ENCODE assay signal across 1 cellular context in the genomic region with DNA sequence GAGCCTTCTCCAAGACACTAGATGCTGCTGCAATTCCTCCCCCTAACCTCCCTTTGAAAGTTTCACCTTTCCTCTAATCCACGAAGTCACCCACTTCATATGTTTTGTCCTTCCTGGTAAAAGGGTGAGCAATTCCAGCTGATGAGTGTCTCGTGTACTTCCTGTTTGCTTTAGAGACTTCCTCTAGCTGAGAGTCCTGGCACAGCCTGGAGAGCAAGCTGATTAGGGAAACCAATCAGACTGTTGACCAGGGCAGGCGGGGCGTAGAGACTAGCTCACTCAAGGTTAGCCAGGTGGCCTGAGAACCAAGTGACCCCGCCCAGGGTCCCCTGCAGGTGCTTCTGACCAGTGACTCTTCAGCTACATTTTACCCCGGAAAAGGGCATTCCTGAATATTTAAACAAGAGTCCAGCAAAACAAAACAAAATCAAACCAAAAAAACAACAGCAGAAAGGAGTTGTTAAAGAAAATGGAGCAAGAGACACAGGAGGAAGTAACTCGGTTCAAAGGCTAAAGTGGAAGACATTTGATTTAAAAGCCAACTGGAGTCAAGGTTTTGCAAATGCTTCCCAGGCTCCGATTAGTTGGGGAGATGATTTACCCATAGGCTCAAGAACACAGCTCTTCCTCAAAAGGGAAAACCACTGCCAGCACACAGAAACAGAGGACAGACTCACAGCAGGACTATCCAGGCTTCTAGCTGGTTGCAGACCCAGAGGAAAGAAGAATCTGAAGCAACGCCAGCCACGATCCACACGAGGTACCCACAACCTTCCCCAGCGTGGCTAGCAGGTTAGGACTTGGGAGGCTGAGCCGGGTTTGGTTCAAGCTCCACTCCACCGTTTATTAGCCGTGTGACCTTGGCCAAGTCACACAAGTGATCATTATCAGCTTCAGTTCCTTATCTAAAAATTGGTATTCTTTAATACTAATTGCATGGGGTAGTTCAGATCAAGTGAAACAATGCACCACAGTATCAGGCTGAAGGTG.
TF ChIP-seq lines count a peak whose summit lies in the region.

No MANE protein-coding gene starts in this region.

TF ChIP-seq in K562, 482 proteins besides CTCF, POLR2A, EP300 and RAD21 (continued from another document and continues in another):
- no peak for TF ChIP-seq NR2C1 (IDR thresholded peaks at IDR 0.05)
- TF ChIP-seq NR2C1 (tag; IDR thresholded peaks at IDR 0.05) = no peak
- TF ChIP-seq TSC22D4 (tag; IDR thresholded peaks at IDR 0.05) = no peak
- TF ChIP-seq MNT (conservative IDR thresholded peaks at IDR 0.05) = 0 out of 4 replicates have a peak, but pooled peaks of 1 of the 2 experiments have one; percentile 29
- no peak for TF ChIP-seq XRCC3 (IDR thresholded peaks at IDR 0.05)
- no peak for TF ChIP-seq E2F3 (CRISPR knock-in tag; IDR thresholded peaks at IDR 0.05)
- TF ChIP-seq, protein P1, sequence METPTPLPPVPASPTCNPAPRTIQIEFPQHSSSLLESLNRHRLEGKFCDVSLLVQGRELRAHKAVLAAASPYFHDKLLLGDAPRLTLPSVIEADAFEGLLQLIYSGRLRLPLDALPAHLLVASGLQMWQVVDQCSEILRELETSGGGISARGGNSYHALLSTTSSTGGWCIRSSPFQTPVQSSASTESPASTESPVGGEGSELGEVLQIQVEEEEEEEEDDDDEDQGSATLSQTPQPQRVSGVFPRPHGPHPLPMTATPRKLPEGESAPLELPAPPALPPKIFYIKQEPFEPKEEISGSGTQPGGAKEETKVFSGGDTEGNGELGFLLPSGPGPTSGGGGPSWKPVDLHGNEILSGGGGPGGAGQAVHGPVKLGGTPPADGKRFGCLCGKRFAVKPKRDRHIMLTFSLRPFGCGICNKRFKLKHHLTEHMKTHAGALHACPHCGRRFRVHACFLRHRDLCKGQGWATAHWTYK (CRISPR knock-in tag; IDR thresholded peaks at IDR 0.05) = no peak
- TF ChIP-seq ZNF134 (CRISPR knock-in tag; conservative IDR thresholded peaks at IDR 0.05) = no peak
- TF ChIP-seq RBM39 (optimal IDR thresholded peaks at IDR 0.05; ENCODE audit: low read depth, low read length) = no peak
- no peak for TF ChIP-seq TCF15 (CRISPR knock-in tag; IDR thresholded peaks at IDR 0.05)
- TF ChIP-seq MEF2A (IDR thresholded peaks at IDR 0.05; ENCODE audit: control insufficient read depth, low read depth, low read length) = no peak
- no peak for TF ChIP-seq ZNF282 (CRISPR knock-in tag; IDR thresholded peaks at IDR 0.05)
- TF ChIP-seq C11orf30 (IDR thresholded peaks at IDR 0.05; ENCODE audit: low read depth) = no peak
- no peak for TF ChIP-seq HLTF (IDR thresholded peaks at IDR 0.05)
- TF ChIP-seq RBM34 (IDR thresholded peaks at IDR 0.05; ENCODE audit: borderline replicate concordance, insufficient read depth, low read length) = no peak
- no peak for TF ChIP-seq PREB (CRISPR knock-in tag; IDR thresholded peaks at IDR 0.05)
- TF ChIP-seq NONO (IDR thresholded peaks at IDR 0.05; ENCODE audit: low read depth in 2 of 2, low read length in 1 of 2) = no peak
- TF ChIP-seq, protein P2, sequence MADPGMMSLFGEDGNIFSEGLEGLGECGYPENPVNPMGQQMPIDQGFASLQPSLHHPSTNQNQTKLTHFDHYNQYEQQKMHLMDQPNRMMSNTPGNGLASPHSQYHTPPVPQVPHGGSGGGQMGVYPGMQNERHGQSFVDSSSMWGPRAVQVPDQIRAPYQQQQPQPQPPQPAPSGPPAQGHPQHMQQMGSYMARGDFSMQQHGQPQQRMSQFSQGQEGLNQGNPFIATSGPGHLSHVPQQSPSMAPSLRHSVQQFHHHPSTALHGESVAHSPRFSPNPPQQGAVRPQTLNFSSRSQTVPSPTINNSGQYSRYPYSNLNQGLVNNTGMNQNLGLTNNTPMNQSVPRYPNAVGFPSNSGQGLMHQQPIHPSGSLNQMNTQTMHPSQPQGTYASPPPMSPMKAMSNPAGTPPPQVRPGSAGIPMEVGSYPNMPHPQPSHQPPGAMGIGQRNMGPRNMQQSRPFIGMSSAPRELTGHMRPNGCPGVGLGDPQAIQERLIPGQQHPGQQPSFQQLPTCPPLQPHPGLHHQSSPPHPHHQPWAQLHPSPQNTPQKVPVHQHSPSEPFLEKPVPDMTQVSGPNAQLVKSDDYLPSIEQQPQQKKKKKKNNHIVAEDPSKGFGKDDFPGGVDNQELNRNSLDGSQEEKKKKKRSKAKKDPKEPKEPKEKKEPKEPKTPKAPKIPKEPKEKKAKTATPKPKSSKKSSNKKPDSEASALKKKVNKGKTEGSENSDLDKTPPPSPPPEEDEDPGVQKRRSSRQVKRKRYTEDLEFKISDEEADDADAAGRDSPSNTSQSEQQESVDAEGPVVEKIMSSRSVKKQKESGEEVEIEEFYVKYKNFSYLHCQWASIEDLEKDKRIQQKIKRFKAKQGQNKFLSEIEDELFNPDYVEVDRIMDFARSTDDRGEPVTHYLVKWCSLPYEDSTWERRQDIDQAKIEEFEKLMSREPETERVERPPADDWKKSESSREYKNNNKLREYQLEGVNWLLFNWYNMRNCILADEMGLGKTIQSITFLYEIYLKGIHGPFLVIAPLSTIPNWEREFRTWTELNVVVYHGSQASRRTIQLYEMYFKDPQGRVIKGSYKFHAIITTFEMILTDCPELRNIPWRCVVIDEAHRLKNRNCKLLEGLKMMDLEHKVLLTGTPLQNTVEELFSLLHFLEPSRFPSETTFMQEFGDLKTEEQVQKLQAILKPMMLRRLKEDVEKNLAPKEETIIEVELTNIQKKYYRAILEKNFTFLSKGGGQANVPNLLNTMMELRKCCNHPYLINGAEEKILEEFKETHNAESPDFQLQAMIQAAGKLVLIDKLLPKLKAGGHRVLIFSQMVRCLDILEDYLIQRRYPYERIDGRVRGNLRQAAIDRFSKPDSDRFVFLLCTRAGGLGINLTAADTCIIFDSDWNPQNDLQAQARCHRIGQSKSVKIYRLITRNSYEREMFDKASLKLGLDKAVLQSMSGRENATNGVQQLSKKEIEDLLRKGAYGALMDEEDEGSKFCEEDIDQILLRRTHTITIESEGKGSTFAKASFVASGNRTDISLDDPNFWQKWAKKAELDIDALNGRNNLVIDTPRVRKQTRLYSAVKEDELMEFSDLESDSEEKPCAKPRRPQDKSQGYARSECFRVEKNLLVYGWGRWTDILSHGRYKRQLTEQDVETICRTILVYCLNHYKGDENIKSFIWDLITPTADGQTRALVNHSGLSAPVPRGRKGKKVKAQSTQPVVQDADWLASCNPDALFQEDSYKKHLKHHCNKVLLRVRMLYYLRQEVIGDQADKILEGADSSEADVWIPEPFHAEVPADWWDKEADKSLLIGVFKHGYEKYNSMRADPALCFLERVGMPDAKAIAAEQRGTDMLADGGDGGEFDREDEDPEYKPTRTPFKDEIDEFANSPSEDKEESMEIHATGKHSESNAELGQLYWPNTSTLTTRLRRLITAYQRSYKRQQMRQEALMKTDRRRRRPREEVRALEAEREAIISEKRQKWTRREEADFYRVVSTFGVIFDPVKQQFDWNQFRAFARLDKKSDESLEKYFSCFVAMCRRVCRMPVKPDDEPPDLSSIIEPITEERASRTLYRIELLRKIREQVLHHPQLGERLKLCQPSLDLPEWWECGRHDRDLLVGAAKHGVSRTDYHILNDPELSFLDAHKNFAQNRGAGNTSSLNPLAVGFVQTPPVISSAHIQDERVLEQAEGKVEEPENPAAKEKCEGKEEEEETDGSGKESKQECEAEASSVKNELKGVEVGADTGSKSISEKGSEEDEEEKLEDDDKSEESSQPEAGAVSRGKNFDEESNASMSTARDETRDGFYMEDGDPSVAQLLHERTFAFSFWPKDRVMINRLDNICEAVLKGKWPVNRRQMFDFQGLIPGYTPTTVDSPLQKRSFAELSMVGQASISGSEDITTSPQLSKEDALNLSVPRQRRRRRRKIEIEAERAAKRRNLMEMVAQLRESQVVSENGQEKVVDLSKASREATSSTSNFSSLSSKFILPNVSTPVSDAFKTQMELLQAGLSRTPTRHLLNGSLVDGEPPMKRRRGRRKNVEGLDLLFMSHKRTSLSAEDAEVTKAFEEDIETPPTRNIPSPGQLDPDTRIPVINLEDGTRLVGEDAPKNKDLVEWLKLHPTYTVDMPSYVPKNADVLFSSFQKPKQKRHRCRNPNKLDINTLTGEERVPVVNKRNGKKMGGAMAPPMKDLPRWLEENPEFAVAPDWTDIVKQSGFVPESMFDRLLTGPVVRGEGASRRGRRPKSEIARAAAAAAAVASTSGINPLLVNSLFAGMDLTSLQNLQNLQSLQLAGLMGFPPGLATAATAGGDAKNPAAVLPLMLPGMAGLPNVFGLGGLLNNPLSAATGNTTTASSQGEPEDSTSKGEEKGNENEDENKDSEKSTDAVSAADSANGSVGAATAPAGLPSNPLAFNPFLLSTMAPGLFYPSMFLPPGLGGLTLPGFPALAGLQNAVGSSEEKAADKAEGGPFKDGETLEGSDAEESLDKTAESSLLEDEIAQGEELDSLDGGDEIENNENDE (IDR thresholded peaks at IDR 0.05; ENCODE audit: low read depth, low read length) = no peak
- TF ChIP-seq SIRT6 (IDR thresholded peaks at IDR 0.05; ENCODE audit: low read depth, low read length) = no peak
- no peak for TF ChIP-seq MAFG (tag; conservative IDR thresholded peaks at IDR 0.05)
- no peak for TF ChIP-seq TCF7 (IDR thresholded peaks at IDR 0.05; ENCODE audit: borderline replicate concordance)
- TF ChIP-seq SAFB2 (IDR thresholded peaks at IDR 0.05; ENCODE audit: borderline replicate concordance, low read depth, low read length, severe bottlenecking) = no peak
- TF ChIP-seq ZNF239 (CRISPR knock-in tag; IDR thresholded peaks at IDR 0.05) = no peak
- TF ChIP-seq BRD4 (IDR thresholded peaks at IDR 0.05) = no peak
- TF ChIP-seq ATF7 (IDR thresholded peaks at IDR 0.05) = no peak
- no peak for TF ChIP-seq IRF2 (CRISPR knock-in tag; IDR thresholded peaks at IDR 0.05)
- no peak for TF ChIP-seq SUPT5H (IDR thresholded peaks at IDR 0.05)
- no peak for TF ChIP-seq SIN3B (IDR thresholded peaks at IDR 0.05; ENCODE audit: low read depth)
- no peak for TF ChIP-seq TAF15 (IDR thresholded peaks at IDR 0.05; ENCODE audit: low read depth, low read length)
- TF ChIP-seq ZBTB2 (IDR thresholded peaks at IDR 0.05) = no peak
- no peak for TF ChIP-seq BRCA1 (IDR thresholded peaks at IDR 0.05)
- no peak for TF ChIP-seq BRCA1 (CRISPR knock-in tag; IDR thresholded peaks at IDR 0.05)
- TF ChIP-seq RBM17 (IDR thresholded peaks at IDR 0.05; ENCODE audit: borderline replicate concordance, low read depth, low read length) = no peak
- no peak for TF ChIP-seq ZFP36 (IDR thresholded peaks at IDR 0.05; ENCODE audit: low read depth, low read length, partially characterized antibody)
- TF ChIP-seq LEF1 (IDR thresholded peaks at IDR 0.05) = no peak
- TF ChIP-seq SPI1 (IDR thresholded peaks at IDR 0.05; ENCODE audit: borderline replicate concordance, low read depth, low read length) = peak; percentile 49; the same call in 1 of the 2 replicates
- TF ChIP-seq, protein P3, sequence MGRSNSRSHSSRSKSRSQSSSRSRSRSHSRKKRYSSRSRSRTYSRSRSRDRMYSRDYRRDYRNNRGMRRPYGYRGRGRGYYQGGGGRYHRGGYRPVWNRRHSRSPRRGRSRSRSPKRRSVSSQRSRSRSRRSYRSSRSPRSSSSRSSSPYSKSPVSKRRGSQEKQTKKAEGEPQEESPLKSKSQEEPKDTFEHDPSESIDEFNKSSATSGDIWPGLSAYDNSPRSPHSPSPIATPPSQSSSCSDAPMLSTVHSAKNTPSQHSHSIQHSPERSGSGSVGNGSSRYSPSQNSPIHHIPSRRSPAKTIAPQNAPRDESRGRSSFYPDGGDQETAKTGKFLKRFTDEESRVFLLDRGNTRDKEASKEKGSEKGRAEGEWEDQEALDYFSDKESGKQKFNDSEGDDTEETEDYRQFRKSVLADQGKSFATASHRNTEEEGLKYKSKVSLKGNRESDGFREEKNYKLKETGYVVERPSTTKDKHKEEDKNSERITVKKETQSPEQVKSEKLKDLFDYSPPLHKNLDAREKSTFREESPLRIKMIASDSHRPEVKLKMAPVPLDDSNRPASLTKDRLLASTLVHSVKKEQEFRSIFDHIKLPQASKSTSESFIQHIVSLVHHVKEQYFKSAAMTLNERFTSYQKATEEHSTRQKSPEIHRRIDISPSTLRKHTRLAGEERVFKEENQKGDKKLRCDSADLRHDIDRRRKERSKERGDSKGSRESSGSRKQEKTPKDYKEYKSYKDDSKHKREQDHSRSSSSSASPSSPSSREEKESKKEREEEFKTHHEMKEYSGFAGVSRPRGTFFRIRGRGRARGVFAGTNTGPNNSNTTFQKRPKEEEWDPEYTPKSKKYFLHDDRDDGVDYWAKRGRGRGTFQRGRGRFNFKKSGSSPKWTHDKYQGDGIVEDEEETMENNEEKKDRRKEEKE (IDR thresholded peaks at IDR 0.05; ENCODE audit: borderline replicate concordance in 1 of 2, control insufficient read depth in 1 of 2, low read depth in 2 of 2, low read length in 1 of 2) = no peak
